11 cellular contexts compared by ENCODE assay signal in the genomic region with DNA sequence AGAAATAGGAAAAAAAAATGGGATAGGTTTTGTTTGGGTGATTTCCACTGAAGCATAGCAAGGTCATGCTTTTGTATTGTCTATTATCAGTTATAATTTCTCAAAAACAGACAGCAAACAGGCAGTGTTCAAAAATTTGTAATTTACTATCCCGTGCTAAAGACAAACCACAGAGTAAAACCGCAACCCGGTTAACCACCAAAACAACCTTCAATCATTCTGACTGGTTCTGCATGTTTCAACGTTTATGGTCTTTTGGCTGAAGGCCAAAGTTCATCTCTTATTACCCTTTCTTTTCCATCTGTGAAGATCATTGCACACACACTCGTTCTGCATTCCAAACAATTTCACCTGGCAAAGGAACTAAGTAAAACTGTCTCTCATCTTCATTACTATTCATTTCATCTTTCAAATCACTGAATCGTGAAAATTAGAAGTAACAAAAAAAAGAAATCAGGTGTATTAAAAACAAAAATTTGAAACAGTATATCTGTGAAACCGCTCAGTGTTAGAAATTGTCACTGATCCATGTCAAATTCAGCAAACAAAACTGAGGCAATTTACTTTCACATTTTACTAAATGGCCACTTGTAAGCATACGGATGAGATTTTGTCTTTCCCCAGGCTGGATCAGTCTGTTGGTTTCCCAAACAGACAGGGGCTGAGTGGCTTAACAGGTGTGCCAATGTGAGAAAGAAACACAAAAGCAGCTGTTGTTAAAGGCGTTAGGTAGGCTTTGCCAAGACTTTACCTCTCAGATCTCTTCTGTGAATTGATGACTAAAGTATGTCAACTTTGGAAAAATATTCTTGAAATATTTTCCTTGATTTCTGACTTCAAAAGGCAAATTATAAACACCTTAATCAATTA.
DNase-seq lines count a peak whose midpoint lies in the region; ATAC-seq and TF ChIP-seq lines count a peak whose summit lies in the region.
"Had no signal": no experiment of that assay in that cellular context is flagged by ENCODE, and none has a peak within 500 bp of the region (broad histone marks: within the 10 kb centered on the region; RNA-seq: fewer than 3 reads in every experiment).

No MANE protein-coding gene starts in this region.

- intact Hi-C loops in left cardiac atrium (cut with DNase I): no loop called here

- TF ChIP-seq CTCF in gastroesophageal sphincter (IDR thresholded peaks at IDR 0.05): no peak
- TF ChIP-seq CTCF in GM13976 (IDR thresholded peaks at IDR 0.05; ENCODE audit: borderline replicate concordance, control extremely low read depth, extremely low read depth, insufficient read depth, missing control alignments): no peak

- WGBS in gastroesophageal sphincter (ENCODE audit: low coverage in 1 of 2), 2 donors: 16 to 36% methylated on average over 9 of the region's 9 CpGs

- peaks cover 19% of the 10 kb centered on the region for H3K4me1 ChIP-seq in BLaER1
- no peaks in the 10 kb centered on the region for H3K4me1 ChIP-seq in gastroesophageal sphincter

- no peak for TF ChIP-seq EP300 in gastroesophageal sphincter (IDR thresholded peaks at IDR 0.05)

- peak overlapping the region; percentile 59 for H3K4me2 ChIP-seq in BLaER1

- H3K36me3 ChIP-seq in BLaER1 (no peaks in the 10 kb centered on the region), gastroesophageal sphincter (no peaks in the 10 kb centered on the region)

- no peak for TF ChIP-seq POLR2A in gastroesophageal sphincter (IDR thresholded peaks at IDR 0.05)

- H3K27me3 ChIP-seq in BLaER1 (no peaks in the 10 kb centered on the region), gastroesophageal sphincter (no peaks in the 10 kb centered on the region)

- H3K9me3 ChIP-seq in BLaER1: no peaks in the 10 kb centered on the region
- H3K9me3 ChIP-seq in gastroesophageal sphincter: no peaks in the 10 kb centered on the region

- peak; percentile 13 for DNase-seq in M059J (ENCODE audit: low read depth)
- peak; percentile 79 for DNase-seq in NCI-H2196 treated with DMSO at 0.1 percent for 48 hours (lab: John Stamatoyannopoulos, UW; ENCODE audit: unreplicated experiment)
- peak; percentile 68 for DNase-seq in SW480 (ENCODE audit: low spot score)
- DNase-seq in left cardiac atrium: no peak
- no peak for DNase-seq in GM13976 (ENCODE audit: low spot score)
- DNase-seq: activated B cell treated with CpG ODN at 0.5 μM for 24 hours, endodermal cell had no signal

- H4K20me1 ChIP-seq in BLaER1: no peaks in the 10 kb centered on the region

- ATAC-seq in gastroesophageal sphincter (no peak), left cardiac atrium (no peak), HG02973 (IDR thresholded peaks at IDR 0.05; ENCODE audit: unreplicated experiment) (no peak)
- ATAC-seq: activated naive CD4-positive, alpha-beta T cell treated with anti-CD3 and anti-CD28 coated beads, Interleukin-2, amount 50 U/mL, for 72 hours had no signal

- H3K4me3 ChIP-seq in BLaER1 (no peak overlapping the region), gastroesophageal sphincter (no peak overlapping the region)

- H3K27ac ChIP-seq in BLaER1: no peak overlapping the region
- no peak overlapping the region for H3K27ac ChIP-seq in gastroesophageal sphincter

- in situ Hi-C loops in GM13976 (cut with MboI; ENCODE audit: low sequenced_read_pairs, unreplicated experiment): no loop called here

- no peak overlapping the region for H3K9ac ChIP-seq in BLaER1

Comparison
In these comparisons a context has a peak if more than half of its experiments do, and no peak if none do; other contexts are left out.
1. DNase-seq: peak in M059J (single experiment), NCI-H2196 treated with DMSO at 0.1 percent for 48 hours (single experiment) and SW480 (single experiment); none in left cardiac atrium (single experiment) and GM13976 (single experiment).